Comparison of ENCODE assay signal across 9 cellular contexts in genomic region chr19:3178377-3178972, GRCh38. TPM values are rescaled to one million over a fixed set of nuclear protein-coding genes. Genes with fewer than 3 reads are reported as not detected.
A peak's percentile ranks its signal among the peaks of the same experiment; 100 is the strongest.
DNase-seq lines count a peak whose midpoint lies in the region; ATAC-seq, FAIRE-seq and TF ChIP-seq lines count a peak whose summit lies in the region.
"Had no signal": no experiment of that assay in that cellular context is flagged by ENCODE, and none has a peak within 500 bp of the region (broad histone marks: within the 10 kb centered on the region; RNA-seq: fewer than 3 reads in every experiment).

Gene S1PR4 (plus strand): TSS chr19:3178769. CDS start chr19:3178793, 24 bp downstream.

- no peak within 1 kb of the TSS for H2AK5ac ChIP-seq in mesendoderm (ENCODE audit: low read length)

- H2BK5ac ChIP-seq in mesendoderm (ENCODE audit: low read length), result no peak within 1 kb of the TSS

- H3K4ac ChIP-seq in mesendoderm (ENCODE audit: low read depth, low read length), result no peak within 1 kb of the TSS

- DNase-seq in GM19239 (ENCODE audit: insufficient read length, low spot score), result peak; percentile 84
- peak; percentile 47 to 84 (median 60) for DNase-seq in T-cell
- peak; percentile 49 for DNase-seq in activated naive CD8-positive, alpha-beta T cell treated with anti-CD3 and anti-CD28 coated beads, Interleukin-2, amount 50 U/mL, for 16 hours (ENCODE audit: low read depth, low spot score)
- peak; percentile 48 for DNase-seq in stimulated activated CD4-positive, alpha-beta T cell treated with anti-CD3 and anti-CD28 coated beads, Interleukin-12 subunit alpha, Interleukin-12 subunit beta, amount 100 ng/mL, for 4 hours
- no peak for DNase-seq in mesendoderm
- no peak for DNase-seq in MV-4-11 (lab: John Stamatoyannopoulos, UW)
- no peak for DNase-seq in testis
- no peak for DNase-seq in RCC 7860 (ENCODE audit: low spot score)

- H3K9me3 Mint-ChIP-seq in T-cell, result no peaks in the 10 kb centered on the region

- no peak within 1 kb of the TSS for H3K18ac ChIP-seq in mesendoderm (ENCODE audit: low read length)

- no peaks in the 10 kb centered on the region for H3K79me1 ChIP-seq in mesendoderm (ENCODE audit: low read length)

- no peak within 1 kb of the TSS for H2BK120ac ChIP-seq in mesendoderm (ENCODE audit: low read depth, low read length)

- no peaks in the 10 kb centered on the region for H3K9me3 ChIP-seq in testis

- no CpG with 5 or more reads among the region's 42 CpGs for WGBS in mesendoderm (ENCODE audit: extremely low coverage, insufficient coverage, low lambda C conversion rate)
- WGBS in testis, 2 donors, result 66 to 79% methylated on average over 21 to 42 of the region's 42 CpGs

- H3K36me3 ChIP-seq in mesendoderm (ENCODE audit: control insufficient read depth, insufficient read depth, low read length) (no peaks in the 10 kb centered on the region), testis (ENCODE audit: low read depth, missing control alignments) (no peaks in the 10 kb centered on the region)

- H3K4me1 Mint-ChIP-seq in T-cell, result peaks cover 28 to 34% (median 30%) of the 10 kb centered on the region in 3 donors

- TF ChIP-seq POLR2A in testis (IDR thresholded peaks at IDR 0.05), result no peak

- H3K27ac Mint-ChIP-seq in T-cell, result peak within 1 kb of the TSS; percentile 94 to 98

- no peak within 1 kb of the TSS for H3K27ac ChIP-seq in mesendoderm (ENCODE audit: low read depth, low read length)
- H3K27ac ChIP-seq in testis, result no peak within 1 kb of the TSS

- H3K27me3 ChIP-seq in mesendoderm (ENCODE audit: insufficient read depth, low read length, poor library complexity) (no peaks in the 10 kb centered on the region), testis (no peaks in the 10 kb centered on the region)

- intact Hi-C loops in testis (cut with DNase I; ENCODE audit: low total_unique reads), result no loop called here

- no peak within 1 kb of the TSS for H3K23ac ChIP-seq in mesendoderm (ENCODE audit: low read length)

- no peaks in the 10 kb centered on the region for H3K27me3 Mint-ChIP-seq in T-cell

- H2BK15ac ChIP-seq in mesendoderm (replicated peaks; ENCODE audit: low read depth), result no peak within 1 kb of the TSS

- peaks cover 25% of the 10 kb centered on the region for H3K36me3 Mint-ChIP-seq in T-cell

- H3K79me2 ChIP-seq in mesendoderm (ENCODE audit: control insufficient read depth, insufficient read depth, low read length), result no peaks in the 10 kb centered on the region

- no peak within 1 kb of the TSS for H4K5ac ChIP-seq in mesendoderm (ENCODE audit: low read length)

- no peak within 1 kb of the TSS for H4K8ac ChIP-seq in mesendoderm (ENCODE audit: low read depth, low read length)

- H3K4me1 ChIP-seq in mesendoderm (ENCODE audit: control insufficient read depth, low read depth, low read length), result no peaks in the 10 kb centered on the region
- no peaks in the 10 kb centered on the region for H3K4me1 ChIP-seq in testis

- no peak for TF ChIP-seq CTCF in testis (IDR thresholded peaks at IDR 0.05)

- CTCF ChIA-PET in T-cell (lab: Charles Lee), result interaction anchor here in 1 of 2 donors (0.5 kb wide), 1 partner anchor 219 kb away, joined by 6 read pairs; no protein-coding TSS in a partner anchor

- POLR2A ChIA-PET in T-cell (lab: Charles Lee), result no interaction called here

- H3K4me3 Mint-ChIP-seq in T-cell, result peak within 1 kb of the TSS; percentile 95 to 98 (median 95)

- peak; percentile 77 to 83 (median 79) for ATAC-seq in T-cell (replicated peaks in 1 of 4)

- FAIRE-seq in GM19239 (lab: Jason Lieb, UNC) (peak; percentile 89), RCC 7860 (lab: Jason Lieb, UNC) (no peak)

- no peak within 1 kb of the TSS for H3K9ac ChIP-seq in mesendoderm (ENCODE audit: low read length)

- no peak within 1 kb of the TSS for H3K4me2 ChIP-seq in mesendoderm (ENCODE audit: low read length)

- no peak within 1 kb of the TSS for H3K4me3 ChIP-seq in mesendoderm (ENCODE audit: low read length)
- no peak within 1 kb of the TSS for H3K4me3 ChIP-seq in testis

- H3K56ac ChIP-seq in mesendoderm (ENCODE audit: low read length), result no peak within 1 kb of the TSS

RNA-seq across cellular contexts. Expression of gene S1PR4, which starts in this region (rescaled TPM):
- total RNA-seq in T-cell (100 to 1,000 TPM in 3 of 5 donors, 10 to 100 TPM in 2; 77.0 to 345 (median 324) TPM), testis (under 1 TPM; 0.39 to 0.81 TPM)
- not detected for polyA plus RNA-seq in mesendoderm (2013, experiment 1 of 2)
- not detected for polyA plus RNA-seq in mesendoderm (2013, experiment 2 of 2)
- polyA plus RNA-seq in testis (ENCODE audit: insufficient read depth, low read depth, low replicate concordance), result 0.61 TPM
- total RNA-seq: LHCN-M2 had no signal

Comparison
In these comparisons a context has a peak if more than half of its experiments do, and no peak if none do; other contexts are left out.
1. RNA of gene S1PR4 (total RNA-seq): 77.0 to 345 TPM in T-cell; 0.39 to 0.81 TPM in testis; every median in the first group is over 10 times any median in the second.
2. DNase-seq: peak in GM19239 (single experiment), T-cell (34 of 34), activated naive CD8-positive, alpha-beta T cell treated with anti-CD3 and anti-CD28 coated beads, Interleukin-2, amount 50 U/mL, for 16 hours (single experiment) and stimulated activated CD4-positive, alpha-beta T cell treated with anti-CD3 and anti-CD28 coated beads, Interleukin-12 subunit alpha, Interleukin-12 subunit beta, amount 100 ng/mL, for 4 hours (single experiment); none in mesendoderm (single experiment), MV-4-11 (single experiment), testis (single experiment) and RCC 7860 (single experiment).